In genomic region chr6:161418458-161418945, GRCh38 we compare ENCODE assay signal across 8 cellular contexts.
A peak's percentile ranks its signal among the peaks of the same experiment; 100 is the strongest.
DNase-seq lines count a peak whose midpoint lies in the region; ATAC-seq and TF ChIP-seq lines count a peak whose summit lies in the region.

No MANE protein-coding gene starts in this region.

- TF ChIP-seq CTCF in SU-DHL-6 (IDR thresholded peaks at IDR 0.05; ENCODE audit: insufficient read depth, low read length, poor library complexity, severe bottlenecking) (peak; percentile 53), nephron (IDR thresholded peaks at IDR 0.05; ENCODE audit: unreplicated experiment in 3 of 3) (peak; percentile 78 to 80 (median 80))

- no peaks in the 10 kb centered on the region for H4K20me1 ChIP-seq in SU-DHL-6 (ENCODE audit: low read depth, low read length)

- ATAC-seq in GM21619 (IDR thresholded peaks at IDR 0.05; ENCODE audit: unreplicated experiment): peak; percentile 87
- no peak for ATAC-seq in HG03108 (IDR thresholded peaks at IDR 0.05; ENCODE audit: unreplicated experiment)

- no peaks in the 10 kb centered on the region for H3K36me3 Mint-ChIP-seq in activated naive CD4-positive, alpha-beta T cell treated with anti-CD3 and anti-CD28 coated beads, Interleukin-2, amount 10 ng/mL, durations not matched to agents 7 days and 5 days
- H3K36me3 Mint-ChIP-seq in nephron (ENCODE audit: low read depth): no peaks in the 10 kb centered on the region

- no peaks in the 10 kb centered on the region for H3K36me3 ChIP-seq in SU-DHL-6 (ENCODE audit: low read length)

- no peaks in the 10 kb centered on the region for H3K9me2 ChIP-seq in SU-DHL-6 (replicated peaks; ENCODE audit: insufficient read depth, low read length)

- H3K4me3 Mint-ChIP-seq in activated naive CD4-positive, alpha-beta T cell treated with anti-CD3 and anti-CD28 coated beads, Interleukin-2, amount 10 ng/mL, durations not matched to agents 7 days and 5 days: no peak overlapping the region
- peak overlapping the region in 2 of 3 experiments; percentile 7 to 14 for H3K4me3 Mint-ChIP-seq in nephron

- H3K79me2 ChIP-seq in SU-DHL-6 (ENCODE audit: insufficient read depth, low read length): no peaks in the 10 kb centered on the region

- H3K4me1 Mint-ChIP-seq in activated naive CD4-positive, alpha-beta T cell treated with anti-CD3 and anti-CD28 coated beads, Interleukin-2, amount 10 ng/mL, durations not matched to agents 7 days and 5 days: no peaks in the 10 kb centered on the region
- H3K4me1 Mint-ChIP-seq in nephron: peaks cover 44% of the 10 kb centered on the region

- peaks cover 7% of the 10 kb centered on the region for H3K27me3 Mint-ChIP-seq in activated naive CD4-positive, alpha-beta T cell treated with anti-CD3 and anti-CD28 coated beads, Interleukin-2, amount 10 ng/mL, durations not matched to agents 7 days and 5 days
- peaks cover 4% of the 10 kb centered on the region for H3K27me3 Mint-ChIP-seq in nephron (ENCODE audit: low read depth)

- no peak overlapping the region for H3K27ac ChIP-seq in SU-DHL-6 (ENCODE audit: low read depth, low read length)

- no peaks in the 10 kb centered on the region for H3K27me3 ChIP-seq in SU-DHL-6 (ENCODE audit: low read length)

- peak; percentile 35 for DNase-seq in activated naive CD4-positive, alpha-beta T cell treated with anti-CD3 and anti-CD28 coated beads, Interleukin-2, amount 10 ng/mL, durations not matched to agents 7 days and 5 days
- DNase-seq in activated naive CD4-positive, alpha-beta T cell (lab: John Stamatoyannopoulos, UW): no peak
- DNase-seq in NCI-H1048 (lab: John Stamatoyannopoulos, UW) (peak; percentile 37), fibroblast of gingiva (ENCODE audit: low read depth) (peak; percentile 74)

- H2AFZ ChIP-seq in SU-DHL-6 (ENCODE audit: low read depth, low read length, severe bottlenecking): no peak overlapping the region

- CTCF ChIA-PET in activated naive CD4-positive, alpha-beta T cell treated with anti-CD3 and anti-CD28 coated beads, Interleukin-2, amount 10 ng/mL, durations not matched to agents 7 days and 5 days (lab: Charles Lee): interaction anchor here (0.6 to 3.1 kb wide), 21 partner anchors 8 to 555 kb away, joined by 3 to 17 read pairs (median 4); no protein-coding TSS in a partner anchor

- no peaks in the 10 kb centered on the region for H3K9me3 Mint-ChIP-seq in activated naive CD4-positive, alpha-beta T cell treated with anti-CD3 and anti-CD28 coated beads, Interleukin-2, amount 10 ng/mL, durations not matched to agents 7 days and 5 days
- no peaks in the 10 kb centered on the region for H3K9me3 Mint-ChIP-seq in nephron

- no peaks in the 10 kb centered on the region for H3K9me3 ChIP-seq in SU-DHL-6 (ENCODE audit: insufficient read depth, low read length)

- H3F3A ChIP-seq in SU-DHL-6 (ENCODE audit: insufficient read depth): no peaks in the 10 kb centered on the region

- no peak overlapping the region for H3K4me3 ChIP-seq in SU-DHL-6 (ENCODE audit: insufficient read depth, low read length, poor library complexity, severe bottlenecking)

- H3K9ac ChIP-seq in SU-DHL-6 (ENCODE audit: low read length): no peak overlapping the region

- no peak overlapping the region for H3K27ac Mint-ChIP-seq in activated naive CD4-positive, alpha-beta T cell treated with anti-CD3 and anti-CD28 coated beads, Interleukin-2, amount 10 ng/mL, durations not matched to agents 7 days and 5 days
- peak overlapping the region; percentile 84 to 92 (median 89) for H3K27ac Mint-ChIP-seq in nephron

- H3K4me2 ChIP-seq in SU-DHL-6 (ENCODE audit: low read depth, low read length, poor library complexity, severe bottlenecking): no peak overlapping the region

Comparison
In these comparisons a context has a peak if more than half of its experiments do, and no peak if none do; other contexts are left out.
1. DNase-seq: peak in activated naive CD4-positive, alpha-beta T cell treated with anti-CD3 and anti-CD28 coated beads, Interleukin-2, amount 10 ng/mL, durations not matched to agents 7 days and 5 days (single experiment), NCI-H1048 (single experiment) and fibroblast of gingiva (single experiment); none in activated naive CD4-positive, alpha-beta T cell (0 of 4).